Comparison of ENCODE assay signal across 6 cellular contexts in the genomic region with DNA sequence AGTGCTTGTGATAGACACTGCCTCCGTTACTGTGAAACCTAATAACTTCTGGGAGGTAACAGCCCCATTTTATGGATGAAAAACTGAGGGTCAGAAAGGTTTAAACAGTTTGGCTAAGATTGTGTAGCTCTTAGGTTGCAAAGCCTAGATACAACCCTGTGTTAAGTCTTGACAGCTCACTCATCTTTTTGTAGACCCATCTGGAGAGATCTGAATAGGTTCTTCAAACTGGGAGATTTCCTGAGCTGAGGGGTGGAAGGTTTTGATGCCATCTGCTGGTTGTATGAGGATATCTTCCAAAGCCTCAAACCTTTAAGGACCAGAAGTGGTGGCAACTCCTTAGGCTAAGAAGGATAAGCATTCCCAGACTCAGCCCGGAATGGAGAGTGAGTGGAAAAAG. TPM values are rescaled to one million over a fixed set of nuclear protein-coding genes. Genes with fewer than 3 reads are reported as not detected.
A peak's percentile ranks its signal among the peaks of the same experiment; 100 is the strongest.
DNase-seq lines count a peak whose midpoint lies in the region; ATAC-seq and TF ChIP-seq lines count a peak whose summit lies in the region.

No MANE protein-coding gene starts in this region.

- no peak for TF ChIP-seq CTCF in mucosa of descending colon (IDR thresholded peaks at IDR 0.05)

- ATAC-seq in mucosa of descending colon, result peak; percentile 48

- DNase-seq in EL, result peak; percentile 64
- peak; percentile 55 to 76 for DNase-seq in Kasumi-1 (lab: John Stamatoyannopoulos, UW)
- DNase-seq in adipocyte (ENCODE audit: low read depth), result peak; percentile 80
- DNase-seq in mucosa of descending colon, result no peak
- no peak for DNase-seq in middle frontal gyrus (ENCODE audit: extremely low spot score, low spot score)
- DNase-seq in stimulated activated CD4-positive, alpha-beta T cell treated with anti-CD3 and anti-CD28 coated beads, Interleukin-4, amount 100 ng/mL, for 24 hours, result no peak

- H3K36me3 ChIP-seq in adipocyte (ENCODE audit: control insufficient read depth, insufficient read depth, low read length, severe bottlenecking) (no peaks in the 10 kb centered on the region), mucosa of descending colon (ENCODE audit: low read depth) (no peaks in the 10 kb centered on the region)

- H3K4me3 ChIP-seq in adipocyte (ENCODE audit: low read length), result no peak overlapping the region
- no peak overlapping the region for H3K4me3 ChIP-seq in mucosa of descending colon

- H3K9me3 ChIP-seq in adipocyte (ENCODE audit: control insufficient read depth, low read length) (no peaks in the 10 kb centered on the region), mucosa of descending colon (no peaks in the 10 kb centered on the region)

- H3K27me3 ChIP-seq in adipocyte (replicated peaks; ENCODE audit: control insufficient read depth, insufficient read depth, low read length), result no peaks in the 10 kb centered on the region

- H3K9ac ChIP-seq in adipocyte (ENCODE audit: low read length), result no peak overlapping the region

- intact Hi-C loops in mucosa of descending colon (cut with DNase I, micrococcal nuclease), result loop anchor here (5.0 to 10.0 kb wide), 3 partner anchors 69 to 297 kb away; partner anchors contain the start of gene UBE2L6 (in 1 of the 2)

- peaks cover 54% of the 10 kb centered on the region for H3K4me1 ChIP-seq in adipocyte (ENCODE audit: control insufficient read depth, insufficient read depth, low read length)
- H3K4me1 ChIP-seq in mucosa of descending colon (ENCODE audit: low read depth), result peaks cover 5% of the 10 kb centered on the region

RNA-seq across cellular contexts. Expression of gene YPEL4, which starts 8.3 kb away (rescaled TPM):
- total RNA-seq in mucosa of descending colon, result 1 to 10 TPM in 1 of 3 donors, under 1 TPM in 2; 0.39 to 2.4 (median 0.58) TPM

RNA-seq across cellular contexts. Expression of gene CLP1, which starts 16.1 kb away (rescaled TPM):
- 10 to 100 TPM; 10.0 to 13.1 (median 10.9) TPM for total RNA-seq in mucosa of descending colon

RNA-seq across cellular contexts. Expression of gene ZDHHC5, which starts 26.5 kb away (rescaled TPM):
- 10 to 100 TPM; 75.5 to 83.0 (median 81.6) TPM for total RNA-seq in mucosa of descending colon

RNA-seq across cellular contexts. Expression of gene SERPING1, which starts 43.9 kb away (rescaled TPM):
- total RNA-seq in mucosa of descending colon, result 100 to 1,000 TPM in 2 of 3 donors, 10 to 100 TPM in 1; 31.0 to 224 (median 112) TPM

Comparison
In these comparisons a context has a peak if more than half of its experiments do, and no peak if none do; other contexts are left out.
1. DNase-seq: peak in EL (single experiment), Kasumi-1 (2 of 2) and adipocyte (single experiment); none in mucosa of descending colon (0 of 3), middle frontal gyrus (single experiment) and stimulated activated CD4-positive, alpha-beta T cell treated with anti-CD3 and anti-CD28 coated beads, Interleukin-4, amount 100 ng/mL, for 24 hours (single experiment).